Comparison of ENCODE assay signal across 9 cellular contexts in the genomic region with DNA sequence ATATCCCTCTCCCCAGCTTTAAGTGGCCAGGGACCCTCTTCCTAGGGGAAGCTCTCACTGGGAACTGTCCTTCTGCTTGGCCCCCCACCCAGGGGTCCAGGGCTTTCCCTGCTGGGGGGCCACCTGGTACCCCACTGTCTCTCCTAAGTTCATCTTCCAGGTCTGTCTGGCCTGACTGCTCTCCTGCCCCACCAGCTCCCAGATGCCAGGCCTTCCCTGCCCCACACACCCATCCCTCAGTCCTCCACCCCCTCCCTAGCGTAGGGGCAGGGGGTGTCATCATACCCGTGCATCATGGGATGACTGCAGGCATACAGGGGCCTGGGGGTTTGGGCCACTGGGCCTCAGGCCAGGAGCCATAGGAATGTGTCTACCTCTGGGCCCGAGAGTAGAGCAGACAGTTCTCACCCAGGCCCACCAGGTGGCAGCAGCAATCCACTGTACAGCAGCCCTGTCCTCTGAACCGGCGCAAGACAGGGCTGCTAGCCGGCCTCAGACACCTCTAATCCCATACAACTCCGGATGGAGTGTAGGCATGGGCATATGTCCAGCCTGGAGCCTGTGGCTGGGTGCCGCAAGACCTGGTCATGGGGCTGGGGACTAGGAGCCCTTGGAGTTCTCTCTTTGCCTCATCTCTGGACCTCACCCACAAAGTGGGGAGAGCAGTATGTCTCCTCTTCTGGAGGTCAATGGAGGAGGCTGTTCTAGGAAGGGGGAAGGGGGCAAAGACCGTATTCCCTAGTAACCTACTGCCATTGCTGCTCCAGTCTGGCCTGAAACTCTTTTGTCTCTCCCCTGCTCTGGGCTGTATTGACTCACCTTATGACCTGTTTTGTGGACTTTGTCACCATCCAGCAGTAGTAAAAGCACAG. TPM values are rescaled to one million over a fixed set of nuclear protein-coding genes. Genes with fewer than 3 reads are reported as not detected.
DNase-seq lines count a peak whose midpoint lies in the region; ATAC-seq and TF ChIP-seq lines count a peak whose summit lies in the region.
"Had no signal": no experiment of that assay in that cellular context is flagged by ENCODE, and none has a peak within 500 bp of the region (broad histone marks: within the 10 kb centered on the region; RNA-seq: fewer than 3 reads in every experiment).

No MANE protein-coding gene starts in this region.

- peaks cover 4% of the 10 kb centered on the region for H3K4me1 ChIP-seq in CD8-positive, alpha-beta memory T cell (ENCODE audit: insufficient read depth, low read length)
- H3K4me1 ChIP-seq in OCI-LY3 (ENCODE audit: low read length) (peaks cover 18% of the 10 kb centered on the region), esophagus muscularis mucosa (peaks cover 3 to 17% (median 13%) of the 10 kb centered on the region in 4 donors)

- WGBS in esophagus muscularis mucosa, result 22% methylated on average over 4 of the region's 9 CpGs

- TF ChIP-seq POLR2A in esophagus muscularis mucosa (IDR thresholded peaks at IDR 0.05; ENCODE audit: low read depth), result no peak

- H3K27ac ChIP-seq in CD8-positive, alpha-beta memory T cell (ENCODE audit: low read depth, low read length), result no peak overlapping the region
- H3K27ac ChIP-seq in HL-60 (replicated peaks) (no peak overlapping the region), OCI-LY3 (ENCODE audit: low read length) (no peak overlapping the region), esophagus muscularis mucosa (replicated peaks in 1 of 4) (no peak overlapping the region)

- TF ChIP-seq EP300 in esophagus muscularis mucosa (IDR thresholded peaks at IDR 0.05), result no peak

- peak; percentile 91 for TF ChIP-seq CTCF in HL-60 (IDR thresholded peaks at IDR 0.05; ENCODE audit: insufficient read depth, low read length)
- TF ChIP-seq CTCF in OCI-LY3 (IDR thresholded peaks at IDR 0.05; ENCODE audit: low read depth, low read length), result peak; percentile 89
- TF ChIP-seq CTCF in esophagus muscularis mucosa (IDR thresholded peaks at IDR 0.05), result peak in 2 of 3 experiments; percentile 91 to 98

- no peak overlapping the region for H2AFZ ChIP-seq in OCI-LY3 (ENCODE audit: low read depth, low read length)

- intact Hi-C loops in esophagus muscularis mucosa (cut with DNase I), result loop anchor here (2.0 to 5.0 kb wide), 2 partner anchors 100 to 237 kb away; no protein-coding TSS in a partner anchor

- H3K36me3 Mint-ChIP-seq in CD8-positive, alpha-beta memory T cell, result peaks cover 0 to 1% (median 0%) of the 10 kb centered on the region in 3 donors
- H3K36me3 Mint-ChIP-seq in naive thymus-derived CD8-positive, alpha-beta T cell, result no peaks in the 10 kb centered on the region
- no peaks in the 10 kb centered on the region for H3K36me3 Mint-ChIP-seq in stimulated activated memory B cell treated with anti-CD40 and anti-IgM and Interleukin-4, amounts not matched to agents 10 μg/mL and 1 μg/mL and 100 μg/mL, for 72 hours

- H3K36me3 ChIP-seq in CD8-positive, alpha-beta memory T cell (ENCODE audit: insufficient read depth, low read length), result no peaks in the 10 kb centered on the region
- no peaks in the 10 kb centered on the region for H3K36me3 ChIP-seq in OCI-LY3 (replicated peaks; ENCODE audit: low read depth, low read length)
- H3K36me3 ChIP-seq in esophagus muscularis mucosa, result no peaks in the 10 kb centered on the region

- CTCF ChIA-PET in CD8-positive, alpha-beta memory T cell (lab: Charles Lee), result interaction anchor here (0.7 to 5.1 kb wide), 20 partner anchors 10 to 209 kb away, joined by 3 to 57 read pairs (median 4); a partner anchor contains a TSS

- no peaks in the 10 kb centered on the region for H3K9me3 Mint-ChIP-seq in CD8-positive, alpha-beta memory T cell
- H3K9me3 Mint-ChIP-seq in naive thymus-derived CD8-positive, alpha-beta T cell, result no peaks in the 10 kb centered on the region
- H3K9me3 Mint-ChIP-seq in stimulated activated memory B cell treated with anti-CD40 and anti-IgM and Interleukin-4, amounts not matched to agents 10 μg/mL and 1 μg/mL and 100 μg/mL, for 72 hours, result no peaks in the 10 kb centered on the region
- H3K9me3 Mint-ChIP-seq: T-helper 1 cell treated with Interleukin-12 subunit alpha and Interleukin-12 subunit beta and Interleukin-4 antibody, amounts not matched to agents 30 μg/mL and 1 μg/mL, for 36 hours had no signal

- no peaks in the 10 kb centered on the region for H3K9me3 ChIP-seq in CD8-positive, alpha-beta memory T cell (ENCODE audit: low read length)
- H3K9me3 ChIP-seq in OCI-LY3 (ENCODE audit: insufficient read depth, low read length), result no peaks in the 10 kb centered on the region
- no peaks in the 10 kb centered on the region for H3K9me3 ChIP-seq in esophagus muscularis mucosa

- H3K4me3 ChIP-seq in CD8-positive, alpha-beta memory T cell (ENCODE audit: low read length), result no peak overlapping the region
- H3K4me3 ChIP-seq in HL-60 (replicated peaks; ENCODE audit: insufficient read depth, low read length) (no peak overlapping the region), OCI-LY3 (ENCODE audit: low read length) (no peak overlapping the region), esophagus muscularis mucosa (no peak overlapping the region)

- peaks cover 3 to 8% of the 10 kb centered on the region in 2 donors for H3K27me3 Mint-ChIP-seq in CD8-positive, alpha-beta memory T cell
- H3K27me3 Mint-ChIP-seq in naive thymus-derived CD8-positive, alpha-beta T cell, result no peaks in the 10 kb centered on the region
- H3K27me3 Mint-ChIP-seq in stimulated activated memory B cell treated with anti-CD40 and anti-IgM and Interleukin-4, amounts not matched to agents 10 μg/mL and 1 μg/mL and 100 μg/mL, for 72 hours, result peaks cover 28% of the 10 kb centered on the region

- ATAC-seq in GM19397 (IDR thresholded peaks at IDR 0.05; ENCODE audit: unreplicated experiment), result peak; percentile 74
- peak; percentile 93 to 98 for ATAC-seq in naive thymus-derived CD8-positive, alpha-beta T cell
- peak; percentile 90 for ATAC-seq in stimulated activated memory B cell treated with anti-CD40 and anti-IgM and Interleukin-4, amounts not matched to agents 10 μg/mL and 1 μg/mL and 100 μg/mL, for 72 hours

- peaks cover 5 to 9% (median 5%) of the 10 kb centered on the region in 3 donors for H3K4me1 Mint-ChIP-seq in CD8-positive, alpha-beta memory T cell
- peaks cover 5 to 13% (median 10%) of the 10 kb centered on the region in 4 donors for H3K4me1 Mint-ChIP-seq in naive thymus-derived CD8-positive, alpha-beta T cell
- peaks cover 12% of the 10 kb centered on the region for H3K4me1 Mint-ChIP-seq in stimulated activated memory B cell treated with anti-CD40 and anti-IgM and Interleukin-4, amounts not matched to agents 10 μg/mL and 1 μg/mL and 100 μg/mL, for 72 hours

- H3K27ac Mint-ChIP-seq in CD8-positive, alpha-beta memory T cell, result peak overlapping the region in 3 of 8 donors; percentile 11 to 74 (median 39)
- H3K27ac Mint-ChIP-seq in naive thymus-derived CD8-positive, alpha-beta T cell, result peak overlapping the region in 2 of 10 donors; percentile 13 to 62
- peak overlapping the region; percentile 61 for H3K27ac Mint-ChIP-seq in stimulated activated memory B cell treated with anti-CD40 and anti-IgM and Interleukin-4, amounts not matched to agents 10 μg/mL and 1 μg/mL and 100 μg/mL, for 72 hours
- H3K27ac Mint-ChIP-seq: T-helper 1 cell treated with Interleukin-12 subunit alpha and Interleukin-12 subunit beta and Interleukin-4 antibody, amounts not matched to agents 30 μg/mL and 1 μg/mL, for 36 hours had no signal

- no peak overlapping the region for H3K9ac ChIP-seq in OCI-LY3 (ENCODE audit: low read length)

- H4K20me1 ChIP-seq in OCI-LY3 (ENCODE audit: insufficient read depth, low read length), result no peaks in the 10 kb centered on the region

- peak; percentile 60 to 85 (median 71) for DNase-seq in CD8-positive, alpha-beta memory T cell
- DNase-seq in HL-60 (ENCODE audit: low read depth in 1 of 2, low spot score in 1 of 2) (peak in 1 of 2 experiments; percentile 78), activated T-cell treated with anti-CD3 and anti-CD28 coated beads for 1 hour (ENCODE audit: low read depth) (peak; percentile 81), esophagus muscularis mucosa (ENCODE audit: extremely low spot score) (peak; percentile 95)
- peak; percentile 60 to 88 (median 76) for DNase-seq in naive thymus-derived CD8-positive, alpha-beta T cell

- H3K79me2 ChIP-seq in OCI-LY3 (ENCODE audit: low read length), result no peaks in the 10 kb centered on the region

- H3K4me2 ChIP-seq in OCI-LY3 (ENCODE audit: low read length), result peak overlapping the region; percentile 44

- H3K27me3 ChIP-seq in CD8-positive, alpha-beta memory T cell (ENCODE audit: insufficient read depth, low read length, poor library complexity, severe bottlenecking), result no peaks in the 10 kb centered on the region
- H3K27me3 ChIP-seq in HL-60 (ENCODE audit: insufficient read depth, poor library complexity, severe bottlenecking) (no peaks in the 10 kb centered on the region), OCI-LY3 (ENCODE audit: low read depth, low read length) (no peaks in the 10 kb centered on the region), esophagus muscularis mucosa (no peaks in the 10 kb centered on the region)

- POLR2A ChIA-PET in CD8-positive, alpha-beta memory T cell (lab: Charles Lee), result no interaction called here
- POLR2A ChIA-PET in naive thymus-derived CD8-positive, alpha-beta T cell (lab: Charles Lee), result interaction anchor here (0.5 to 1.8 kb wide), 5 partner anchors 7 to 172 kb away, joined by 3 to 9 read pairs (median 6); a partner anchor contains a TSS

- H3K4me3 Mint-ChIP-seq in CD8-positive, alpha-beta memory T cell, result no peak overlapping the region
- H3K4me3 Mint-ChIP-seq in naive thymus-derived CD8-positive, alpha-beta T cell, result no peak overlapping the region
- no peak overlapping the region for H3K4me3 Mint-ChIP-seq in stimulated activated memory B cell treated with anti-CD40 and anti-IgM and Interleukin-4, amounts not matched to agents 10 μg/mL and 1 μg/mL and 100 μg/mL, for 72 hours
- H3K4me3 Mint-ChIP-seq: T-helper 1 cell treated with Interleukin-12 subunit alpha and Interleukin-12 subunit beta and Interleukin-4 antibody, amounts not matched to agents 30 μg/mL and 1 μg/mL, for 36 hours had no signal

RNA-seq across cellular contexts. Expression of a gene that starts 10.0 kb away (rescaled TPM):
- 10 to 100 TPM; 72.3 to 78.2 TPM for total RNA-seq in CD8-positive, alpha-beta memory T cell
- 16.1 TPM for polyA plus RNA-seq in CD8-positive, alpha-beta memory T cell
- total RNA-seq in esophagus muscularis mucosa, result 10 to 100 TPM; 20.3 to 72.4 (median 45.2) TPM
- total RNA-seq in naive thymus-derived CD8-positive, alpha-beta T cell, result 10 to 100 TPM; 63.1 to 71.8 TPM
- polyA plus RNA-seq in naive thymus-derived CD8-positive, alpha-beta T cell, result 10 to 100 TPM in 2 of 3 donors, 1 to 10 TPM in 1; 9.7 to 16.8 (median 16.0) TPM

RNA-seq across cellular contexts. Expression of a gene that starts 17.8 kb away (rescaled TPM):
- total RNA-seq in CD8-positive, alpha-beta memory T cell, result 1 to 10 TPM; 6.4 TPM
- polyA plus RNA-seq in CD8-positive, alpha-beta memory T cell, result 0.07 TPM
- 1 to 10 TPM in 3 of 4 donors, under 1 TPM in 1; 0.66 to 5.6 (median 2.9) TPM for total RNA-seq in esophagus muscularis mucosa
- total RNA-seq in naive thymus-derived CD8-positive, alpha-beta T cell, result 10 to 100 TPM; 11.7 to 12.2 TPM
- 1 to 10 TPM in 2 of 3 donors, under 1 TPM in 1; 0.97 to 1.3 (median 1.0) TPM for polyA plus RNA-seq in naive thymus-derived CD8-positive, alpha-beta T cell

RNA-seq across cellular contexts. Expression of a gene that starts 28.6 kb away (rescaled TPM):
- total RNA-seq in CD8-positive, alpha-beta memory T cell, result under 1 TPM; 0.55 to 0.70 TPM
- polyA plus RNA-seq in CD8-positive, alpha-beta memory T cell, result not detected
- total RNA-seq in esophagus muscularis mucosa, result 1 to 10 TPM in 1 of 4 donors, under 1 TPM in 3; 0.17 to 2.5 (median 0.60) TPM
- 1 to 10 TPM; 1.1 to 1.5 TPM for total RNA-seq in naive thymus-derived CD8-positive, alpha-beta T cell
- polyA plus RNA-seq in naive thymus-derived CD8-positive, alpha-beta T cell, result not detected

RNA-seq across cellular contexts. Expression of a gene that starts 36.9 kb away (rescaled TPM):
- total RNA-seq in CD8-positive, alpha-beta memory T cell, result 10 to 100 TPM; 58.7 to 59.2 TPM
- 250 TPM for polyA plus RNA-seq in CD8-positive, alpha-beta memory T cell
- total RNA-seq in esophagus muscularis mucosa, result 100 to 1,000 TPM in 1 of 4 donors, 10 to 100 TPM in 3; 52.8 to 105 (median 87.6) TPM
- 10 to 100 TPM; 43.4 to 47.1 TPM for total RNA-seq in naive thymus-derived CD8-positive, alpha-beta T cell
- 100 to 1,000 TPM; 266 to 317 (median 298) TPM for polyA plus RNA-seq in naive thymus-derived CD8-positive, alpha-beta T cell

RNA-seq across cellular contexts. Expression of a gene that starts 49.9 kb away (rescaled TPM):
- 10 to 100 TPM; 79.3 to 84.3 TPM for total RNA-seq in CD8-positive, alpha-beta memory T cell
- 11.9 TPM for polyA plus RNA-seq in CD8-positive, alpha-beta memory T cell
- 10 to 100 TPM; 10.5 to 13.3 (median 11.4) TPM for total RNA-seq in esophagus muscularis mucosa
- total RNA-seq in naive thymus-derived CD8-positive, alpha-beta T cell, result 10 to 100 TPM; 11.0 to 12.8 TPM
- polyA plus RNA-seq in naive thymus-derived CD8-positive, alpha-beta T cell, result 10 to 100 TPM in 1 of 3 donors, 1 to 10 TPM in 2; 8.4 to 11.5 (median 8.6) TPM
